In genomic region chr5:73654861-73655318, GRCh38 we compare ENCODE assay signal across 13 cellular contexts. TPM values are rescaled to one million over a fixed set of nuclear protein-coding genes. Genes with fewer than 3 reads are reported as not detected.
DNase-seq lines count a peak whose midpoint lies in the region; ATAC-seq and TF ChIP-seq lines count a peak whose summit lies in the region.
"Had no signal": no experiment of that assay in that cellular context is flagged by ENCODE, and none has a peak within 500 bp of the region (broad histone marks: within the 10 kb centered on the region; RNA-seq: fewer than 3 reads in every experiment).

No MANE protein-coding gene starts in this region.

- no peaks in the 10 kb centered on the region for H3K9me3 ChIP-seq in HCT116 (ENCODE audit: control insufficient read depth in 1 of 2, insufficient read depth in 1 of 2, low read depth in 1 of 2, low read length in 2 of 2)
- no peaks in the 10 kb centered on the region for H3K9me3 ChIP-seq in WERI-Rb-1 (ENCODE audit: severe bottlenecking)
- no peaks in the 10 kb centered on the region for H3K9me3 ChIP-seq in uterus
- H3K9me3 ChIP-seq: BLaER1 treated with 17β-estradiol and CSF1 and Interleukin-3, amounts not matched to agents 10 nM and 100 nM; colonic mucosa; spleen had no signal

- H3K4me3 ChIP-seq in HCT116 (replicated peaks in 1 of 2; ENCODE audit: low read depth in 1 of 2, low read length in 2 of 2) = no peak overlapping the region
- H3K4me3 ChIP-seq in WERI-Rb-1 (ENCODE audit: low read depth, low read length) = no peak overlapping the region
- H3K4me3 ChIP-seq in uterus = no peak overlapping the region
- H3K4me3 ChIP-seq: BLaER1 treated with 17β-estradiol and CSF1 and Interleukin-3, amounts not matched to agents 10 nM and 100 nM; colonic mucosa; spleen had no signal

- TF ChIP-seq POLR2A in HCT116 (IDR thresholded peaks at IDR 0.05; ENCODE audit: borderline replicate concordance, extremely low read depth, insufficient read depth, insufficient read length) (no peak), uterus (IDR thresholded peaks at IDR 0.05) (no peak)

- no peak for TF ChIP-seq CTCF in HCT116 (IDR thresholded peaks at IDR 0.05 in 2 of 3, conservative IDR thresholded peaks at IDR 0.05 in 1 of 3; ENCODE audit: borderline replicate concordance in 1 of 3, insufficient read depth in 1 of 3, low read depth in 2 of 3, low read length in 2 of 3)
- TF ChIP-seq CTCF in WERI-Rb-1 (IDR thresholded peaks at IDR 0.05; ENCODE audit: low read depth, low read length) = no peak
- TF ChIP-seq CTCF in uterus (IDR thresholded peaks at IDR 0.05) = no peak

- H3K9me2 ChIP-seq in HCT116 (ENCODE audit: insufficient read depth) = no peaks in the 10 kb centered on the region

- no peaks in the 10 kb centered on the region for H3K27me3 ChIP-seq in HCT116 (ENCODE audit: insufficient read depth, low read length)
- no peaks in the 10 kb centered on the region for H3K27me3 ChIP-seq in WERI-Rb-1 (ENCODE audit: insufficient read depth, low read depth, severe bottlenecking)
- no peaks in the 10 kb centered on the region for H3K27me3 ChIP-seq in uterus
- H3K27me3 ChIP-seq: BLaER1 treated with 17β-estradiol and CSF1 and Interleukin-3, amounts not matched to agents 10 nM and 100 nM; colonic mucosa; spleen had no signal

- no TSS peak for BruUV-seq in HCT116 (replicated peaks; lab: Mats Ljungman, UMichigan)

- no peak for DNase-seq in HCT116 (ENCODE audit: low read depth, low spot score)
- DNase-seq in WERI-Rb-1 = peak; percentile 63
- DNase-seq in globus pallidus (ENCODE audit: low spot score) = peak; percentile 89
- peak; percentile 86 for DNase-seq in superior temporal gyrus (ENCODE audit: extremely low spot score)
- DNase-seq in HT-29 (ENCODE audit: low spot score) = no peak
- no peak for DNase-seq in uterus
- DNase-seq: activated CD4-positive, alpha-beta memory T cell treated with anti-CD3 and anti-CD28 coated beads for 36 hours; colonic mucosa; DMS79 treated with DMSO at 0.1 percent for 48 hours; NCI-H2081; spleen had no signal

- H3K79me2 ChIP-seq in HCT116 (ENCODE audit: insufficient read depth, low read length) = no peaks in the 10 kb centered on the region

- ATAC-seq in HCT116 (no peak), HG03432 (IDR thresholded peaks at IDR 0.05; ENCODE audit: unreplicated experiment) (no peak)

- no peak overlapping the region for H3K9ac ChIP-seq in HCT116 (ENCODE audit: low read length)
- H3K9ac ChIP-seq: BLaER1 treated with 17β-estradiol and CSF1 and Interleukin-3, amounts not matched to agents 10 nM and 100 nM had no signal

- CTCF ChIA-PET in HCT116 (lab: Charles Lee) = interaction anchor here (0.6 kb wide), 1 partner anchor 29 kb away, joined by 3 read pairs; no protein-coding TSS in a partner anchor

- H3K27ac ChIP-seq in HCT116 (ENCODE audit: low read depth, low read length) = no peak overlapping the region
- H3K27ac ChIP-seq in WERI-Rb-1 = peak overlapping the region; percentile 88
- H3K27ac ChIP-seq in uterus = no peak overlapping the region
- H3K27ac ChIP-seq: BLaER1 treated with 17β-estradiol and CSF1 and Interleukin-3, amounts not matched to agents 10 nM and 100 nM; colonic mucosa; spleen had no signal

- no peak for TF ChIP-seq RAD21 in HCT116 (IDR thresholded peaks at IDR 0.05; ENCODE audit: low read depth)

- intact Hi-C loops in HCT116 (cut with micrococcal nuclease) (no loop called here), uterus (cut with DNase I; ENCODE audit: low total_unique reads) (no loop called here)

- H3K36me3 ChIP-seq in HCT116 (ENCODE audit: control insufficient read depth in 1 of 2, insufficient read depth in 2 of 2, low read length in 2 of 2) = no peaks in the 10 kb centered on the region
- H3K36me3 ChIP-seq in WERI-Rb-1 = no peaks in the 10 kb centered on the region
- H3K36me3 ChIP-seq in uterus = no peaks in the 10 kb centered on the region
- H3K36me3 ChIP-seq: BLaER1 treated with 17β-estradiol and CSF1 and Interleukin-3, amounts not matched to agents 10 nM and 100 nM; colonic mucosa; spleen had no signal

- RAD21 ChIA-PET in HCT116 (lab: Charles Lee; ENCODE audit: low non-redundant PET in 1 of 2, low total read pairs in 2 of 2, uncharacterized antibody in 2 of 2, unreplicated experiment in 2 of 2) = no interaction called here

- no peaks in the 10 kb centered on the region for H4K20me1 ChIP-seq in HCT116 (ENCODE audit: insufficient read depth)
- H4K20me1 ChIP-seq: BLaER1 treated with 17β-estradiol and CSF1 and Interleukin-3, amounts not matched to agents 10 nM and 100 nM had no signal

- H3K4me2 ChIP-seq in HCT116 (ENCODE audit: low read length) = peak overlapping the region; percentile 11; the same call in 1 of the 2 replicates

- no peak overlapping the region for H2AFZ ChIP-seq in HCT116 (ENCODE audit: low read depth, low read length, poor library complexity, severe bottlenecking)

- H3K4me1 ChIP-seq in HCT116 (ENCODE audit: control insufficient read depth in 1 of 2, insufficient read depth in 2 of 2, low read length in 2 of 2) = peaks cover 0 to 18% of the 10 kb centered on the region in 2 experiments; a peak in 1 of 4 replicates
- no peaks in the 10 kb centered on the region for H3K4me1 ChIP-seq in uterus
- H3K4me1 ChIP-seq: colonic mucosa had no signal

- POLR2A ChIA-PET in HCT116 (lab: Charles Lee) = no interaction called here

TF ChIP-seq in HCT116, 20 proteins besides CTCF, POLR2A, EP300 and RAD21:
- TF ChIP-seq EZH2phosphoT487 (IDR thresholded peaks at IDR 0.05; ENCODE audit: borderline replicate concordance) (no peak), SIN3A (IDR thresholded peaks at IDR 0.05; ENCODE audit: low read depth) (no peak), ELF1 (IDR thresholded peaks at IDR 0.05; ENCODE audit: borderline replicate concordance, low read depth) (no peak)

RNA-seq across cellular contexts. Expression of gene ARHGEF28, which starts 28.9 kb away (rescaled TPM):
- 6.1 TPM for total RNA-seq in HCT116 (2021; ENCODE audit: unreplicated experiment)
- 2.0 and 2.4 TPM in 2 replicates for polyA plus RNA-seq in HCT116 (2012)
- total RNA-seq in HT-29 (2014; rRNA removed; shearing (Covaris generic)) = 20.1 and 36.5 TPM in 2 replicates
- total RNA-seq in uterus = 10 to 100 TPM; 11.9 to 23.2 (median 19.3) TPM

Comparison
In these comparisons a context has a peak if more than half of its experiments do, and no peak if none do; other contexts are left out.
1. DNase-seq: peak in WERI-Rb-1 (single experiment), globus pallidus (single experiment) and superior temporal gyrus (single experiment); none in HCT116 (single experiment), HT-29 (single experiment) and uterus (0 of 2).